ENCODE assay signal across 1 cellular context in the genomic region with DNA sequence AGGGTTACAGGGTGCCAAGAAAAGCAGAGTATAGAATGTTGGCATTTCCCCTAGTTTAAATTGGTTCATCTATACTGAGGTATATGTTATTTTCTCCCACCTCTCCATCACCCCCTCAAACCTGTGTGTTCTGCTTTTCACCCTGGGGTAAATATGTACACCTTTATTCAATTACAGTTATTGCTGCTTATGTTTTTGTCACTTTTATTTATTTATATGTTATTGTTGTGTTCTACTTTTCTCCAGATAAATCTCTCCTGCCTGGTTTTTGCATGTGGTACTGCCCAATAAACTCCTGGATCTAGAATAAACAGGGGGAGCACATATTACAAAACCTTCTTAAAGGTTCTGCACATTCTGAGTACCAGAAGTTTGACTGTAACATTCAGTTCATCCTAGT.
"Had no signal": no experiment of that assay in that cellular context is flagged by ENCODE, and none has a peak within 500 bp of the region (broad histone marks: within the 10 kb centered on the region; RNA-seq: fewer than 3 reads in every experiment).

No MANE protein-coding gene starts in this region.

- H3K36me3 ChIP-seq: MG63 had no signal

- H3K4me3 ChIP-seq: MG63 had no signal

- H3K9me3 ChIP-seq: MG63 had no signal
